ENCODE assay signal across 10 cellular contexts in the genomic region with DNA sequence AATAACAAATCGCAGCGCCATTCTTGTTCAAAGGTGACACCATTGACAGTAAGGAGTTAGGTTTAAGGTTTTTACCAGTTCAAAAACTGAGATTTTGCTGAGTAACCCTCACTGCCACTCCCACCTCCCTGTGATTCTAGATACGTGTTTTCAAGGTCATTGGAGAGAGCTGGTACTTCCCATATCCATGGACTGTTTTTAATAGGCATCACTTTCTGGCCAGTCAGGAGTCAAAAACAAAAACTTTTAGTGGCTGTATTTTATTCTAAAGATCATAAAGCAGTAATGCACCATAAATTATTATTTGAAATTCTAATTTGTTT.
DNase-seq lines count a peak whose midpoint lies in the region; ATAC-seq, FAIRE-seq and TF ChIP-seq lines count a peak whose summit lies in the region.
"Had no signal": no experiment of that assay in that cellular context is flagged by ENCODE, and none has a peak within 500 bp of the region (broad histone marks: within the 10 kb centered on the region; RNA-seq: fewer than 3 reads in every experiment).

No MANE protein-coding gene starts in this region.

- H3K4me3 ChIP-seq in OCI-LY7 (ENCODE audit: low read depth, low read length, poor library complexity, severe bottlenecking) (peak overlapping the region; percentile 37), esophagus muscularis mucosa (no peak overlapping the region), tibial nerve (no peak overlapping the region)
- H3K4me3 ChIP-seq: PC-9 had no signal

- H3K4me3 Mint-ChIP-seq in activated naive CD4-positive, alpha-beta T cell treated with anti-CD3 and anti-CD28 coated beads for 36 hours = no peak overlapping the region

- no peaks in the 10 kb centered on the region for H3K27me3 ChIP-seq in esophagus muscularis mucosa
- H3K27me3 ChIP-seq in tibial nerve = no peaks in the 10 kb centered on the region

- H3K9me3 Mint-ChIP-seq in activated naive CD4-positive, alpha-beta T cell treated with anti-CD3 and anti-CD28 coated beads for 36 hours = no peaks in the 10 kb centered on the region
- H3K9me3 Mint-ChIP-seq: T-helper 2 cell treated with Interferon-gamma antibody and Interleukin-4, amounts not matched to agents 5 μg/mL and 100 μg/mL, for 36 hours had no signal

- WGBS in esophagus muscularis mucosa = 74% methylated on average over 3 of the region's 3 CpGs
- 74 to 76% methylated on average over 3 of the region's 3 CpGs for WGBS in tibial nerve, 2 donors

- FAIRE-seq in GM12892 (lab: Jason Lieb, UNC) = no peak

- H3K9me2 ChIP-seq in OCI-LY7 (ENCODE audit: insufficient read depth, low read length) = no peaks in the 10 kb centered on the region

- H3K27ac Mint-ChIP-seq in activated naive CD4-positive, alpha-beta T cell treated with anti-CD3 and anti-CD28 coated beads for 36 hours = peak overlapping the region; percentile 97

- ATAC-seq in HG02798 (IDR thresholded peaks at IDR 0.05; ENCODE audit: poor library complexity, unreplicated experiment) (no peak), HG03342 (IDR thresholded peaks at IDR 0.05; ENCODE audit: unreplicated experiment) (no peak)

- no peaks in the 10 kb centered on the region for H3K9me3 ChIP-seq in OCI-LY7 (ENCODE audit: low read length)
- H3K9me3 ChIP-seq in esophagus muscularis mucosa = no peaks in the 10 kb centered on the region
- no peaks in the 10 kb centered on the region for H3K9me3 ChIP-seq in tibial nerve

- no peaks in the 10 kb centered on the region for H3K27me3 Mint-ChIP-seq in activated naive CD4-positive, alpha-beta T cell treated with anti-CD3 and anti-CD28 coated beads for 36 hours (ENCODE audit: low read depth)

- TF ChIP-seq EP300 in esophagus muscularis mucosa (IDR thresholded peaks at IDR 0.05) (no peak), tibial nerve (IDR thresholded peaks at IDR 0.05) (no peak)

- H3K27ac ChIP-seq in OCI-LY7 (ENCODE audit: low read depth, low read length, poor library complexity, severe bottlenecking) = peak overlapping the region; percentile 91
- peak overlapping the region; percentile 37 to 85 (median 76) for H3K27ac ChIP-seq in esophagus muscularis mucosa (replicated peaks in 1 of 4)
- peak overlapping the region in 3 of 4 donors; percentile 9 to 58 (median 48) for H3K27ac ChIP-seq in tibial nerve
- H3K27ac ChIP-seq: PC-9 had no signal

- no peaks in the 10 kb centered on the region for H4K20me1 ChIP-seq in OCI-LY7 (ENCODE audit: insufficient read depth, low read length)

- peaks cover 64% of the 10 kb centered on the region for H3K4me1 Mint-ChIP-seq in activated naive CD4-positive, alpha-beta T cell treated with anti-CD3 and anti-CD28 coated beads for 36 hours (ENCODE audit: low read depth)

- peaks cover 39% of the 10 kb centered on the region for H3K36me3 Mint-ChIP-seq in activated naive CD4-positive, alpha-beta T cell treated with anti-CD3 and anti-CD28 coated beads for 36 hours (ENCODE audit: low read depth)

- BruUV-seq in OCI-LY7 (replicated peaks; lab: Mats Ljungman, UMichigan) = no TSS peak

- no peak for TF ChIP-seq POLR2A in esophagus muscularis mucosa (IDR thresholded peaks at IDR 0.05; ENCODE audit: low read depth)
- TF ChIP-seq POLR2A in tibial nerve (IDR thresholded peaks at IDR 0.05) = no peak
- no peak for TF ChIP-seq POLR2A in GM12892 (IDR thresholded peaks at IDR 0.05; ENCODE audit: low read depth, low read length)

- H3K4me2 ChIP-seq in OCI-LY7 (ENCODE audit: low read length) = peak overlapping the region; percentile 66
- H3K4me2 ChIP-seq: PC-9 had no signal

- peak overlapping the region; percentile 53; the same call in 1 of the 2 replicates for H2AFZ ChIP-seq in OCI-LY7 (ENCODE audit: low read length)
- H2AFZ ChIP-seq: PC-9 had no signal

- H3K4me1 ChIP-seq in OCI-LY7 (ENCODE audit: insufficient read depth, low read length, poor library complexity, severe bottlenecking) (peaks cover 72% of the 10 kb centered on the region), esophagus muscularis mucosa (peaks cover 75 to 86% (median 80%) of the 10 kb centered on the region in 4 donors), tibial nerve (peaks cover 0 to 55% (median 42%) of the 10 kb centered on the region in 4 donors)

- TF ChIP-seq CTCF in OCI-LY7 (conservative IDR thresholded peaks at IDR 0.05; ENCODE audit: low read length) (no peak), esophagus muscularis mucosa (IDR thresholded peaks at IDR 0.05) (no peak), tibial nerve (IDR thresholded peaks at IDR 0.05) (no peak)

- intact Hi-C loops in activated naive CD4-positive, alpha-beta T cell treated with anti-CD3 and anti-CD28 coated beads for 36 hours (cut with micrococcal nuclease) = loop anchor here (1.0 kb wide), 17 partner anchors 15 to 261 kb away; partner anchors contain the start of gene ETV6
- intact Hi-C loops in OCI-LY7 (cut with micrococcal nuclease; ENCODE audit: unreplicated experiment) = loop anchor here (1.0 to 5.0 kb wide), 6 partner anchors 55 to 188 kb away; partner anchors contain the start of gene ETV6
- intact Hi-C loops in esophagus muscularis mucosa (cut with DNase I) = no loop called here

- H3K79me2 ChIP-seq in OCI-LY7 (ENCODE audit: insufficient read depth, low read depth, low read length) = peaks cover 6% of the 10 kb centered on the region; the same call in 1 of the 2 replicates

- DNase-seq in activated naive CD4-positive, alpha-beta T cell treated with anti-CD3 and anti-CD28 coated beads for 36 hours = peak; percentile 50
- DNase-seq in activated naive CD4-positive, alpha-beta T cell treated with anti-CD3 and anti-CD28 coated beads, Interleukin-2, amount 50 U/mL, for 16 hours = no peak
- no peak for DNase-seq in OCI-LY7 (ENCODE audit: low spot score)
- no peak for DNase-seq in esophagus muscularis mucosa (ENCODE audit: extremely low spot score)
- no peak for DNase-seq in tibial nerve (ENCODE audit: low spot score in 2 of 2)
- no peak for DNase-seq in GM12892 (ENCODE audit: insufficient read length)
- DNase-seq: PC-9 had no signal

- H3K36me3 ChIP-seq in OCI-LY7 (ENCODE audit: insufficient read depth, low read length) = peaks cover 22% of the 10 kb centered on the region
- H3K36me3 ChIP-seq in esophagus muscularis mucosa = peaks cover 0 to 14% (median 3%) of the 10 kb centered on the region in 4 donors
- peaks cover 0 to 21% (median 0%) of the 10 kb centered on the region in 3 donors for H3K36me3 ChIP-seq in tibial nerve

- CTCF ChIA-PET in activated naive CD4-positive, alpha-beta T cell treated with anti-CD3 and anti-CD28 coated beads for 36 hours (lab: Charles Lee) = interaction anchor here (1.3 to 1.9 kb wide), 2 partner anchors 171 to 197 kb away, joined by 4 to 5 read pairs; no protein-coding TSS in a partner anchor
- CTCF ChIA-PET in OCI-LY7 (lab: Charles Lee; ENCODE audit: unreplicated experiment) = interaction anchor here (0.6 kb wide), 1 partner anchor 83 kb away, joined by 3 read pairs; no protein-coding TSS in a partner anchor

- POLR2A ChIA-PET in OCI-LY7 (lab: Charles Lee) = interaction anchor here (0.6 to 2.1 kb wide), 8 partner anchors 12 to 1546 kb away, joined by 3 to 7 read pairs (median 3); no protein-coding TSS in a partner anchor
